In the genomic region with DNA sequence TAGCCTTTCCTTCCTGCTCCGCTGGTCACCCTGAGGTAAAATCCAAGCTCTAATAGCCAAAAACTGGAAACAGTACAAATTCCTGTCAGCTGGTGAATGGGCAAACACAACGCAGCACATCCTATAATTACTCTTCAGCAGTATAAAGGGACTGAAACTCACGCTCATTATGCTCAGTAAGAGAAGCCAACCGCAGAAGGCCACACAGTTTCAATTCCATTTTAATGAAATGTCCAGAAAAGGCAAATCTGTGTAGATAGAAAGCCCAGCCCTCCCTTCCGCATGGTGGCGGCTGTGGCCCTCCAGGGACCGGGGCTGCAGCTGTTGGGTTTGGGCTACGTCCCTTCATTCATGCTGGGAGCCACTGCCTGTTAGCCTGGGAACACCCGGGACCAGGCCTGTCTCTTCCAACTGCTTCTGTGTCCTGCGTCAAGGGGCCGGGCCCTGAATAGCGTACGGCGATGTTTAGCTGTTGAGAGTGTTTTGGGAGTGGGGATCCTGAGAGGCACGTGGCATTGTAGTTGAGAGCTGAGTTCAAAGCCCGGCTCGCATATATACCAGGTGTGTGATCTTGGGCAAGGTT, we compare ENCODE assay signal across 9 cellular contexts.
DNase-seq lines count a peak whose midpoint lies in the region; ATAC-seq lines count a peak whose summit lies in the region.
"Had no signal": no experiment of that assay in that cellular context is flagged by ENCODE, and none has a peak within 500 bp of the region (broad histone marks: within the 10 kb centered on the region; RNA-seq: fewer than 3 reads in every experiment).

No MANE protein-coding gene starts in this region.

- H3K4me2 ChIP-seq in BLaER1, result peak overlapping the region; percentile 97

- peak; percentile 21 for DNase-seq in fibroblast of peridontal ligament (ENCODE audit: extremely low read depth)
- no peak for DNase-seq in stimulated activated CD4-positive, alpha-beta T cell treated with anti-CD3 and anti-CD28 coated beads, Interleukin-4, amount 100 ng/mL, for 24 hours
- DNase-seq in glomerular visceral epithelial cell (ENCODE audit: extremely low spot score), result no peak
- no peak for DNase-seq in NCI-H128 (lab: John Stamatoyannopoulos, UW; ENCODE audit: unreplicated experiment)

- H3K27me3 ChIP-seq in BLaER1, result no peaks in the 10 kb centered on the region

- peak overlapping the region; percentile 77 for H3K9ac ChIP-seq in BLaER1

- peaks cover 67% of the 10 kb centered on the region for H3K4me1 ChIP-seq in BLaER1

- peak overlapping the region; percentile 53 for H3K4me3 ChIP-seq in BLaER1
- H3K4me3 ChIP-seq: skin epidermis had no signal

- peaks cover 37% of the 10 kb centered on the region; the same call in 1 of the 2 replicates for H4K20me1 ChIP-seq in BLaER1

- H3K36me3 ChIP-seq in BLaER1, result peaks cover 30% of the 10 kb centered on the region

- peak; percentile 79 for ATAC-seq in GM19467 (IDR thresholded peaks at IDR 0.05; ENCODE audit: unreplicated experiment)
- peak; percentile 65 for ATAC-seq in HG03558 (IDR thresholded peaks at IDR 0.05; ENCODE audit: extremely low read depth, unreplicated experiment)
- ATAC-seq in GM21423 (IDR thresholded peaks at IDR 0.05; ENCODE audit: unreplicated experiment), result no peak

- H3K9me3 ChIP-seq in BLaER1, result no peaks in the 10 kb centered on the region

- peak overlapping the region; percentile 89 for H3K27ac ChIP-seq in BLaER1
